ENCODE assay signal across 8 cellular contexts in the genomic region with DNA sequence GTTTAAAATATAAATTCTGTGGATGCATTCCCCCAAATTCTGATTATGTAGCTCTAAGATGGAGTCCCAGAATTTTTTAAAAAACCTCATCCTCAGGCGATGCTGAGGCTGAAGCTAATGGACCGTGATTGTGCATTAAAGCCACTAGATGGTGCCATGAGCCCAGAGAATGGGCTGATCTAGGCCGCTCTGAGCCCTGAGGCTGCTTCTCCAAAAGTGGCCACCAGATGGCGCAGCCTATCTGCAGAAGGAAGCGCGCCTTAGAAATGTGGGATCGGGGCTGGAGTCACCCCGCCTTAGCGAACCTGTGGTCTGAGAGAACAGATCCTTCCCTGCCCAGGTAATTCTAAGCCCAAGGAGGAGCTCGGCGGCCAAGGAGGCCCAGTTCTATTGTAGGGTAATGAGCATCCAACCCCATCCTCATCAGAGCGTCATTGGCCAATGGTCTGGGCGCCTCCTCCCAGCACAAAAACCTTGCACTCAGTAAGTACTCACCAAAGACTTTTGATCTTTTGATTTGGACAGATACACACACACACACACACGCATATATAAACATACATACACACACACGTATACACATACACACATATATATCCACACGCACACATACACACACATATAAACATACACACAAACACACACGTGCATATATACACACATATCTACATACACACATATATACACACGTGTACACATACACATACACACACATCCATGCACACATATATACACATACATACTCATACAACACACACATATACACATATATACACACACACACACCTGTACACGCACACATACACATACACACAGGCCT. TPM values are rescaled to one million over a fixed set of nuclear protein-coding genes. Genes with fewer than 3 reads are reported as not detected.
DNase-seq lines count a peak whose midpoint lies in the region; ATAC-seq and TF ChIP-seq lines count a peak whose summit lies in the region.

No MANE protein-coding gene starts in this region.

- TF ChIP-seq CTCF in C4-2B (conservative IDR thresholded peaks at IDR 0.05) = peak; percentile 97
- peak; percentile 100 for TF ChIP-seq CTCF in choroid plexus epithelial cell (conservative IDR thresholded peaks at IDR 0.05; ENCODE audit: low read depth, low read length)
- TF ChIP-seq CTCF in liver (IDR thresholded peaks at IDR 0.05; ENCODE audit: low read depth, low read length, missing input control) = peak; percentile 100

- peaks cover 0 to 4% (median 0%) of the 10 kb centered on the region in 4 donors for H3K4me1 ChIP-seq in liver (ENCODE audit: control insufficient read depth in 4 of 4, insufficient read depth in 4 of 4, low read length in 3 of 4)

- no peak overlapping the region for H3K4me3 ChIP-seq in choroid plexus epithelial cell (ENCODE audit: low read depth, low read length)
- no peak overlapping the region for H3K4me3 ChIP-seq in liver (ENCODE audit: low read depth in 1 of 3, low read length in 3 of 3)

- DNase-seq in NCI-H226 (peak; percentile 39), choroid plexus epithelial cell (ENCODE audit: low read depth) (peak; percentile 90)
- DNase-seq in activated CD4-positive, alpha-beta T cell treated with anti-CD3 and anti-CD28 coated beads for 24 hours (ENCODE audit: low read depth in 2 of 2) = peak; percentile 75 to 82
- DNase-seq in stimulated activated CD4-positive, alpha-beta T cell treated with anti-CD3 and anti-CD28 coated beads, TNF-alpha, amount 100 ng/mL, for 24 hours (ENCODE audit: low read depth in 3 of 3) = peak; percentile 67 to 82 (median 74)

- peak; percentile 94 for ATAC-seq in GM19035 (IDR thresholded peaks at IDR 0.05; ENCODE audit: unreplicated experiment)
- peak; percentile 95 for ATAC-seq in HG03159 (IDR thresholded peaks at IDR 0.05; ENCODE audit: unreplicated experiment)

- WGBS in liver = 30% methylated on average over 19 of the region's 19 CpGs

- H3K9ac ChIP-seq in liver (ENCODE audit: low read depth in 1 of 2, low read length in 2 of 2) = no peak overlapping the region

- H3K9me3 ChIP-seq in liver (ENCODE audit: control insufficient read depth in 4 of 4, low read length in 3 of 4) = no peaks in the 10 kb centered on the region

- no peaks in the 10 kb centered on the region for H3K36me3 ChIP-seq in liver (ENCODE audit: control insufficient read depth in 4 of 4, insufficient read depth in 3 of 4, low read depth in 1 of 4, low read length in 3 of 4)

- no peaks in the 10 kb centered on the region for H3K27me3 ChIP-seq in liver (ENCODE audit: control insufficient read depth in 4 of 4, insufficient read depth in 4 of 4, low read length in 3 of 4)

- H3K27ac ChIP-seq in C4-2B = no peak overlapping the region
- no peak overlapping the region for H3K27ac ChIP-seq in liver (ENCODE audit: low read depth in 1 of 2, low read length in 2 of 2)

- TF ChIP-seq RAD21 in liver (IDR thresholded peaks at IDR 0.05) = peak; percentile 100

TF ChIP-seq in liver, 16 proteins besides CTCF, POLR2A, EP300 and RAD21:
- TF ChIP-seq FOXA2 (IDR thresholded peaks at IDR 0.05) (no peak), EGR1 (IDR thresholded peaks at IDR 0.05; ENCODE audit: low read depth in 2 of 2) (no peak), ATF3 (IDR thresholded peaks at IDR 0.05) (no peak), MAX (IDR thresholded peaks at IDR 0.05) (no peak), JUND (IDR thresholded peaks at IDR 0.05) (no peak), YY1 (IDR thresholded peaks at IDR 0.05) (no peak)
- TF ChIP-seq, protein P1, sequence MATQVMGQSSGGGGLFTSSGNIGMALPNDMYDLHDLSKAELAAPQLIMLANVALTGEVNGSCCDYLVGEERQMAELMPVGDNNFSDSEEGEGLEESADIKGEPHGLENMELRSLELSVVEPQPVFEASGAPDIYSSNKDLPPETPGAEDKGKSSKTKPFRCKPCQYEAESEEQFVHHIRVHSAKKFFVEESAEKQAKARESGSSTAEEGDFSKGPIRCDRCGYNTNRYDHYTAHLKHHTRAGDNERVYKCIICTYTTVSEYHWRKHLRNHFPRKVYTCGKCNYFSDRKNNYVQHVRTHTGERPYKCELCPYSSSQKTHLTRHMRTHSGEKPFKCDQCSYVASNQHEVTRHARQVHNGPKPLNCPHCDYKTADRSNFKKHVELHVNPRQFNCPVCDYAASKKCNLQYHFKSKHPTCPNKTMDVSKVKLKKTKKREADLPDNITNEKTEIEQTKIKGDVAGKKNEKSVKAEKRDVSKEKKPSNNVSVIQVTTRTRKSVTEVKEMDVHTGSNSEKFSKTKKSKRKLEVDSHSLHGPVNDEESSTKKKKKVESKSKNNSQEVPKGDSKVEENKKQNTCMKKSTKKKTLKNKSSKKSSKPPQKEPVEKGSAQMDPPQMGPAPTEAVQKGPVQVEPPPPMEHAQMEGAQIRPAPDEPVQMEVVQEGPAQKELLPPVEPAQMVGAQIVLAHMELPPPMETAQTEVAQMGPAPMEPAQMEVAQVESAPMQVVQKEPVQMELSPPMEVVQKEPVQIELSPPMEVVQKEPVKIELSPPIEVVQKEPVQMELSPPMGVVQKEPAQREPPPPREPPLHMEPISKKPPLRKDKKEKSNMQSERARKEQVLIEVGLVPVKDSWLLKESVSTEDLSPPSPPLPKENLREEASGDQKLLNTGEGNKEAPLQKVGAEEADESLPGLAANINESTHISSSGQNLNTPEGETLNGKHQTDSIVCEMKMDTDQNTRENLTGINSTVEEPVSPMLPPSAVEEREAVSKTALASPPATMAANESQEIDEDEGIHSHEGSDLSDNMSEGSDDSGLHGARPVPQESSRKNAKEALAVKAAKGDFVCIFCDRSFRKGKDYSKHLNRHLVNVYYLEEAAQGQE (IDR thresholded peaks at IDR 0.05) = no peak

RNA-seq across cellular contexts. Expression of gene MMP2, which starts 13.7 kb away (rescaled TPM):
- total RNA-seq in liver = 1 to 10 TPM; 4.6 to 6.3 TPM
- polyA plus RNA-seq in liver = 1 to 10 TPM; 2.8 to 6.0 TPM

RNA-seq across cellular contexts. Expression of gene LPCAT2, which starts 43.6 kb away (rescaled TPM):
- total RNA-seq in liver = 1 to 10 TPM; 4.1 to 4.2 TPM
- polyA plus RNA-seq in liver = 1 to 10 TPM in 1 of 2 donors, under 1 TPM in 1; 0.96 to 1.2 TPM

Comparison
In these comparisons a context has a peak if more than half of its experiments do, and no peak if none do; other contexts are left out.
1. DNase-seq: peak in every context shown above with its lines; median percentile 90 in choroid plexus epithelial cell; 78 in activated CD4-positive, alpha-beta T cell treated with anti-CD3 and anti-CD28 coated beads for 24 hours; 74 in stimulated activated CD4-positive, alpha-beta T cell treated with anti-CD3 and anti-CD28 coated beads, TNF-alpha, amount 100 ng/mL, for 24 hours; 39 in NCI-H226.